9 cellular contexts compared by ENCODE assay signal in the genomic region with DNA sequence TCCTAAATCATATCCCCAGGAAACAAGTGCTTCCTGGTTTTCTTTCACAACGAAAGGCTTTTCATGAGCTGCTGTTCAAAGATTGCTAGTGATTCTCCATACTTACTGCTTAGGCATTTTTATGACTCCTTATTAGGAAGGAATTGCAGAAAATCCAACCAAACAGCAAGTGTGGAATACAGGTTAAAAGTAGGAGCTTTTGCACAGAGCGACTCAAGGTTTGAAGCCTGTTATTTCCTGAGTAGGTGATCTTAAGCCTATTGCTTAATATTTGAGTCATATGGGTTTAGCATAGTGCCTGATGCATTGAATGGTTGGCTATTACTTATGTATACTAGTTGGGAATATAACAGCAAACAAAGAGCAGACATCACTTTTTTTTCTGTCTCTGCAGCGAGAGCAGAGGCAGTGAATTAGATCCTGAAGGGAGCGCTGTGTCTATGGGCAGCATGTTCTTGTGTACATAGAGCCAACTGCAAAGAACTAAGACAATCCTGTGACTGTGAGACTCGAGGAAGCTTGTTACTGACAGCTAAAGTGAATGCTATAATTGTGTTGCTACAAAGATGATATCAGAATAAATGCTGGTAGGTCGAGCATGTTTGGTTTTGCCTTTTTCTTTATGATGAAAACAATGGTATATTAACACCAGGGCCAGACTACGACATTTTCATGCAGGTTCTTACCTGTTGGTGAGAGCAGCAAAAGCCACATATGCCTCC.
A peak's percentile ranks its signal among the peaks of the same experiment; 100 is the strongest.
DNase-seq lines count a peak whose midpoint lies in the region; ATAC-seq and TF ChIP-seq lines count a peak whose summit lies in the region.
"Had no signal": no experiment of that assay in that cellular context is flagged by ENCODE, and none has a peak within 500 bp of the region (broad histone marks: within the 10 kb centered on the region; RNA-seq: fewer than 3 reads in every experiment).

No MANE protein-coding gene starts in this region.

- TF ChIP-seq CTCF in AG10803 (conservative IDR thresholded peaks at IDR 0.05; ENCODE audit: low read length): no peak
- TF ChIP-seq CTCF in cardiac fibroblast (IDR thresholded peaks at IDR 0.05; ENCODE audit: low read depth, low read length): no peak

- DNase-seq in AG10803 (ENCODE audit: low read depth) (peak; percentile 72), LoVo (ENCODE audit: low spot score) (peak; percentile 27), cardiac fibroblast (ENCODE audit: low read depth in 2 of 2) (peak; percentile 64 to 73), medulla oblongata (ENCODE audit: extremely low spot score) (peak; percentile 48), germinal center (ENCODE audit: low spot score) (no peak), SHP77 treated with DMSO at 0.1 percent for 48 hours (lab: John Stamatoyannopoulos, UW) (no peak)
- DNase-seq: activated CD4-positive, alpha-beta T cell treated with anti-CD3 and anti-CD28 coated beads for 4 hours had no signal

- ATAC-seq in HG02588 (IDR thresholded peaks at IDR 0.05; ENCODE audit: unreplicated experiment) (no peak), HG02678 (IDR thresholded peaks at IDR 0.05; ENCODE audit: unreplicated experiment) (no peak)

- no peak overlapping the region for H3K4me3 ChIP-seq in AG10803 (ENCODE audit: low read length)
- no peak overlapping the region for H3K4me3 ChIP-seq in cardiac fibroblast (replicated peaks in 1 of 2; ENCODE audit: low read depth in 2 of 2, low read length in 2 of 2)

Comparison
In these comparisons a context has a peak if more than half of its experiments do, and no peak if none do; other contexts are left out.
1. DNase-seq: peak in AG10803 (single experiment), LoVo (single experiment), cardiac fibroblast (2 of 2) and medulla oblongata (single experiment); none in germinal center (single experiment) and SHP77 treated with DMSO at 0.1 percent for 48 hours (single experiment).